In genomic region chr15:98683821-98684220, GRCh38 we compare ENCODE assay signal across 1 cellular context.
TF ChIP-seq lines count a peak whose summit lies in the region.

No MANE protein-coding gene starts in this region.

TF ChIP-seq in HepG2, 621 proteins besides CTCF, POLR2A, EP300 and RAD21:
- TF ChIP-seq CREB1 (IDR thresholded peaks at IDR 0.05): no peak
- no peak for TF ChIP-seq CREB1 (CRISPR knock-in tag; IDR thresholded peaks at IDR 0.05)
- TF ChIP-seq KAT7 (CRISPR knock-in tag; IDR thresholded peaks at IDR 0.05; ENCODE audit: borderline replicate concordance): no peak
- no peak for TF ChIP-seq ZEB1 (IDR thresholded peaks at IDR 0.05; ENCODE audit: insufficient replicate concordance, low read depth)
- TF ChIP-seq HDAC1 (CRISPR knock-in tag; IDR thresholded peaks at IDR 0.05): no peak
- no peak for TF ChIP-seq ZNF337 (CRISPR knock-in tag; IDR thresholded peaks at IDR 0.05; ENCODE audit: borderline replicate concordance, low read depth)
- TF ChIP-seq MIXL1 (CRISPR knock-in tag; IDR thresholded peaks at IDR 0.05): no peak
- no peak for TF ChIP-seq RAD51 (IDR thresholded peaks at IDR 0.05; ENCODE audit: borderline replicate concordance)
- no peak for TF ChIP-seq KLF13 (CRISPR knock-in tag; IDR thresholded peaks at IDR 0.05)
- TF ChIP-seq NCOR1 (IDR thresholded peaks at IDR 0.05; ENCODE audit: borderline replicate concordance, low read length): no peak
- TF ChIP-seq ZNF841 (CRISPR knock-in tag; IDR thresholded peaks at IDR 0.05; ENCODE audit: borderline replicate concordance): no peak
- no peak for TF ChIP-seq FOXP1 (IDR thresholded peaks at IDR 0.05)
- TF ChIP-seq FOXP1 (CRISPR knock-in tag; IDR thresholded peaks at IDR 0.05): no peak
- no peak for TF ChIP-seq TBX2 (CRISPR knock-in tag; IDR thresholded peaks at IDR 0.05; ENCODE audit: borderline replicate concordance)
- TF ChIP-seq DNMT1 (CRISPR knock-in tag; IDR thresholded peaks at IDR 0.05): no peak
- TF ChIP-seq MTA3 (CRISPR knock-in tag; IDR thresholded peaks at IDR 0.05): no peak
- TF ChIP-seq RERE (CRISPR knock-in tag; IDR thresholded peaks at IDR 0.05; ENCODE audit: low read depth): no peak
- TF ChIP-seq AHR (CRISPR knock-in tag; IDR thresholded peaks at IDR 0.05): no peak
- TF ChIP-seq ZNF460 (CRISPR knock-in tag; IDR thresholded peaks at IDR 0.05; ENCODE audit: borderline replicate concordance): no peak
